Comparison of ENCODE assay signal across 8 cellular contexts in the genomic region with DNA sequence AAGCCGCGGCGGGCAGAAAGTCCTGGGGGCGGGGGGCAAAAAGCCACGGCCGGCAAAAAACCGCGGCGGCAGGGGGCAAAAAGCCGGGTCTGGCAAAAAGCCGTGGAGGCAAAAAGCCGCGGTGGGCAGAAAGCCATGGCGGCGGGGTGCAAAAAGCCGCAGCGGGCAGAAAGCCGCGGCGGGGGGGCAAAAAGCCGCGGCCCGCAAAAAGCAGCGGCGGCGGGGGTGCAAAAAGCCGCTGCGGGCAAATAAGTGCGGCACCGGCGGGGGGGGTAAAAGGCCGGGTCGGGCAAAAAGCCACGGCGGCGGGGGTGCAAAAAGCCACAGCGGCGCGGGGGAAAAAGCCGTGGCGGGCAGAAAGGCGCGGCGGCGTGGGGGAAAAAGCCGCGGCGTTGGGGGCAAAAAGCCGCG.
DNase-seq lines count a peak whose midpoint lies in the region; ATAC-seq, FAIRE-seq and TF ChIP-seq lines count a peak whose summit lies in the region.
"Not testable (repeated sequence)": the region's sequence is repeated elsewhere in the genome, so short reads cannot be mapped to it uniquely, and the experiment has no call there.

No MANE protein-coding gene starts in this region.

- dilution Hi-C loops in endothelial cell of umbilical vein (cut with MboI; ENCODE audit: extremely low pct_ligation_motif_present, low sequenced_read_pairs): not testable (repeated sequence)

- TF ChIP-seq RAD21 in HCT116 (IDR thresholded peaks at IDR 0.05; ENCODE audit: low read depth): not testable (repeated sequence)

- H3K9me2 ChIP-seq in HCT116 (ENCODE audit: insufficient read depth): not testable (repeated sequence)

- H3K27me3 ChIP-seq in AG04450 (ENCODE audit: control insufficient read depth, insufficient read depth, low read length); HCT116 (ENCODE audit: insufficient read depth, low read length); endothelial cell of umbilical vein (ENCODE audit: control insufficient read depth in 2 of 2, insufficient read depth in 2 of 2, low read length in 2 of 2): not testable (repeated sequence)

- TF ChIP-seq POLR2A in HCT116 (IDR thresholded peaks at IDR 0.05; ENCODE audit: borderline replicate concordance, extremely low read depth, insufficient read depth, insufficient read length); endothelial cell of umbilical vein (IDR thresholded peaks at IDR 0.05; ENCODE audit: low read depth, low read length): not testable (repeated sequence)

- not testable (repeated sequence) for H3K27ac Mint-ChIP-seq in neural crest cell (ENCODE audit: unreplicated experiment)

- not testable (repeated sequence) for H3K4me1 Mint-ChIP-seq in neural crest cell

- not testable (repeated sequence) for H3K9ac ChIP-seq in HCT116 (ENCODE audit: low read length); endothelial cell of umbilical vein (replicated peaks; ENCODE audit: extremely low read depth, insufficient read depth, low read length)

- H3K4me3 Mint-ChIP-seq in neural crest cell: not testable (repeated sequence)

- not testable (repeated sequence) for H3K9me3 ChIP-seq in AG04450 (ENCODE audit: control insufficient read depth, insufficient read depth, low read length); HCT116 (ENCODE audit: control insufficient read depth in 1 of 2, insufficient read depth in 1 of 2, low read depth in 1 of 2, low read length in 2 of 2); endothelial cell of umbilical vein (replicated peaks; ENCODE audit: control insufficient read depth, insufficient read depth, low read length)

- not testable (repeated sequence) for H3K36me3 ChIP-seq in HCT116 (ENCODE audit: control insufficient read depth in 1 of 2, insufficient read depth in 2 of 2, low read length in 2 of 2); endothelial cell of umbilical vein (ENCODE audit: control insufficient read depth in 2 of 2, extremely low read depth in 1 of 2, insufficient read depth in 2 of 2, low read length in 2 of 2)

- not testable (repeated sequence) for H3K27me3 Mint-ChIP-seq in neural crest cell (ENCODE audit: low read depth)

- H3K4me1 ChIP-seq in HCT116 (ENCODE audit: control insufficient read depth in 1 of 2, insufficient read depth in 2 of 2, low read length in 2 of 2); endothelial cell of umbilical vein (ENCODE audit: control insufficient read depth, extremely low read depth, insufficient read depth, low read length): not testable (repeated sequence)

- not testable (repeated sequence) for BruUV-seq in HCT116 (replicated peaks; lab: Mats Ljungman, UMichigan); endothelial cell of umbilical vein (replicated peaks; lab: Mats Ljungman, UMichigan)

- H3K79me2 ChIP-seq in HCT116 (ENCODE audit: insufficient read depth, low read length); endothelial cell of umbilical vein (ENCODE audit: control insufficient read depth, insufficient read depth, low read length): not testable (repeated sequence)

- H4K20me1 ChIP-seq in HCT116 (ENCODE audit: insufficient read depth); endothelial cell of umbilical vein (replicated peaks; ENCODE audit: control insufficient read depth, extremely low read depth, insufficient read depth, low read length): not testable (repeated sequence)

- CTCF ChIA-PET in AG04450 (lab: Charles Lee); HCT116 (lab: Charles Lee); endothelial cell of umbilical vein (lab: Charles Lee): not testable (repeated sequence)

- not testable (repeated sequence) for H3K27ac ChIP-seq in AG04450 (ENCODE audit: low read depth, low read length); HCT116 (ENCODE audit: low read depth, low read length); endothelial cell of umbilical vein (ENCODE audit: insufficient read depth, low read depth, low read length)

- FAIRE-seq in endothelial cell of umbilical vein (lab: Jason Lieb, UNC): not testable (repeated sequence)

- RAD21 ChIA-PET in HCT116 (lab: Charles Lee; ENCODE audit: low non-redundant PET in 1 of 2, low total read pairs in 2 of 2, uncharacterized antibody in 2 of 2, unreplicated experiment in 2 of 2): not testable (repeated sequence)

- peak overlapping the region; percentile 54 for H3K4me2 ChIP-seq in HCT116 (ENCODE audit: low read length)
- not testable (repeated sequence) for H3K4me2 ChIP-seq in endothelial cell of umbilical vein (ENCODE audit: insufficient read depth, low read length)

- not testable (repeated sequence) for H3K9me3 Mint-ChIP-seq in neural crest cell

- H2AFZ ChIP-seq in HCT116 (ENCODE audit: low read depth, low read length, poor library complexity, severe bottlenecking); endothelial cell of umbilical vein (ENCODE audit: low read depth, low read length): not testable (repeated sequence)

- intact Hi-C loops in HCT116 (cut with micrococcal nuclease); endothelial cell of umbilical vein (cut with micrococcal nuclease): not testable (repeated sequence)

- not testable (repeated sequence) for DNase-seq in AG04450 (ENCODE audit: low read depth, low spot score); HCT116 (ENCODE audit: low read depth, low spot score)
- peak; percentile 16 for DNase-seq in T follicular helper cell (ENCODE audit: low read depth)
- DNase-seq in activated naive CD4-positive, alpha-beta T cell treated with anti-CD3 and anti-CD28 coated beads, Interleukin-2, amount 50 U/mL, for 16 hours: peak; percentile 23
- DNase-seq in endothelial cell of umbilical vein (ENCODE audit: low read depth, low spot score): peak; percentile 0
- peak; percentile 50 for DNase-seq in islet precursor cell
- peak; percentile 7 for DNase-seq in neural crest cell (ENCODE audit: low read depth, low spot score)
- DNase-seq in stimulated activated CD8-positive, alpha-beta memory T cell treated with anti-CD3 and anti-CD28 coated beads, Interleukin-12 subunit alpha, Interleukin-12 subunit beta, amount 100 ng/mL, for 1 hour (ENCODE audit: low read depth): peak; percentile 2

- H3K4me3 ChIP-seq in AG04450 (ENCODE audit: low read depth, low read length) (peak overlapping the region; percentile 56), HCT116 (replicated peaks in 1 of 2; ENCODE audit: low read depth in 1 of 2, low read length in 2 of 2) (peak overlapping the region; percentile 29 to 45), endothelial cell of umbilical vein (replicated peaks in 1 of 3; ENCODE audit: insufficient read depth in 1 of 3, low read depth in 1 of 3, low read length in 3 of 3) (peak overlapping the region in 2 of 3 experiments; percentile 7 to 45)

- H3K9me1 ChIP-seq in endothelial cell of umbilical vein (replicated peaks; ENCODE audit: control insufficient read depth, extremely low read depth, insufficient read depth, low read length): not testable (repeated sequence)

- not testable (repeated sequence) for H3K36me3 Mint-ChIP-seq in neural crest cell (ENCODE audit: low read depth)

- POLR2A ChIA-PET in AG04450 (lab: Yijun Ruan, JAX); HCT116 (lab: Charles Lee); endothelial cell of umbilical vein (lab: Charles Lee): not testable (repeated sequence)

- not testable (repeated sequence) for ATAC-seq in HCT116

- not testable (repeated sequence) for TF ChIP-seq CTCF in AG04450 (IDR thresholded peaks at IDR 0.05; ENCODE audit: low read depth, low read length); HCT116 (IDR thresholded peaks at IDR 0.05 in 2 of 3, conservative IDR thresholded peaks at IDR 0.05 in 1 of 3; ENCODE audit: borderline replicate concordance in 1 of 3, insufficient read depth in 1 of 3, low read depth in 2 of 3, low read length in 2 of 3); endothelial cell of umbilical vein (IDR thresholded peaks at IDR 0.05; ENCODE audit: extremely low read depth in 1 of 2, insufficient read depth in 1 of 2, low read depth in 1 of 2, low read length in 2 of 2); neural crest cell (conservative IDR thresholded peaks at IDR 0.05)

TF ChIP-seq in HCT116, 20 proteins besides CTCF, POLR2A, EP300 and RAD21:
- TF ChIP-seq EZH2phosphoT487 (IDR thresholded peaks at IDR 0.05; ENCODE audit: borderline replicate concordance): 0 out of 2 replicates have a peak, but pooled peaks have one; percentile 55
